9 cellular contexts compared by ENCODE assay signal in genomic region chr3:16300881-16301359, GRCh38. TPM values are rescaled to one million over a fixed set of nuclear protein-coding genes. Genes with fewer than 3 reads are reported as not detected.
DNase-seq lines count a peak whose midpoint lies in the region; ATAC-seq, FAIRE-seq and TF ChIP-seq lines count a peak whose summit lies in the region.
"Had no signal": no experiment of that assay in that cellular context is flagged by ENCODE, and none has a peak within 500 bp of the region (broad histone marks: within the 10 kb centered on the region; RNA-seq: fewer than 3 reads in every experiment).

No MANE protein-coding gene starts in this region.

- ATAC-seq in heart left ventricle = peak in 3 of 4 donors; percentile 28 to 54 (median 35)
- peak; percentile 47 for ATAC-seq in HG03565 (IDR thresholded peaks at IDR 0.05; ENCODE audit: unreplicated experiment)
- ATAC-seq in activated naive CD8-positive, alpha-beta T cell treated with anti-CD3 and anti-CD28 coated beads, Interleukin-2, amount 10 ng/mL, durations not matched to agents 7 days and 5 days (ENCODE audit: low read depth) = peak; percentile 78

- H3K27me3 ChIP-seq in heart left ventricle (no peaks in the 10 kb centered on the region), thyroid gland (no peaks in the 10 kb centered on the region)

- intact Hi-C loops in heart left ventricle (cut with DNase I) (no loop called here), cardiac septum (cut with DNase I) (no loop called here), thyroid gland (cut with DNase I) (no loop called here)

- H3K4me3 Mint-ChIP-seq in activated naive CD8-positive, alpha-beta T cell treated with anti-CD3 and anti-CD28 coated beads, Interleukin-2, amount 10 ng/mL, durations not matched to agents 7 days and 5 days = peak overlapping the region; percentile 92

- TF ChIP-seq CTCF in heart left ventricle (IDR thresholded peaks at IDR 0.05) (no peak), thyroid gland (IDR thresholded peaks at IDR 0.05) (no peak), D721Med (IDR thresholded peaks at IDR 0.05; ENCODE audit: insufficient read depth, missing control alignments) (no peak)

- H3K9me3 ChIP-seq in heart left ventricle (no peaks in the 10 kb centered on the region), thyroid gland (no peaks in the 10 kb centered on the region)
- H3K9me3 ChIP-seq: Caco-2 had no signal

- H3K27me3 Mint-ChIP-seq in activated naive CD8-positive, alpha-beta T cell treated with anti-CD3 and anti-CD28 coated beads, Interleukin-2, amount 10 ng/mL, durations not matched to agents 7 days and 5 days = no peaks in the 10 kb centered on the region

- H3K4me1 ChIP-seq in heart left ventricle (peaks cover 0 to 60% (median 12%) of the 10 kb centered on the region in 12 donors), thyroid gland (peaks cover 52 to 56% of the 10 kb centered on the region in 2 donors)
- H3K4me1 ChIP-seq: Caco-2 had no signal

- H3K4me1 Mint-ChIP-seq in activated naive CD8-positive, alpha-beta T cell treated with anti-CD3 and anti-CD28 coated beads, Interleukin-2, amount 10 ng/mL, durations not matched to agents 7 days and 5 days = peaks cover 81% of the 10 kb centered on the region

- no peak for DNase-seq in heart left ventricle
- DNase-seq in cardiac septum (ENCODE audit: low spot score) = no peak
- no peak for DNase-seq in activated naive CD8-positive, alpha-beta T cell treated with anti-CD3 and anti-CD28 coated beads, Interleukin-2, amount 10 ng/mL, durations not matched to agents 7 days and 5 days
- DNase-seq in thyroid gland = peak in 1 of 2 donors; percentile 31
- DNase-seq in urothelium cell line (ENCODE audit: low spot score) = no peak
- no peak for DNase-seq in D721Med (ENCODE audit: insufficient read length, low spot score)
- DNase-seq in mucosa of gallbladder (ENCODE audit: low spot score) = no peak
- DNase-seq: Caco-2 had no signal

- WGBS in heart left ventricle, 4 donors = 87 to 93% (median 88%) methylated on average over 2 of the region's 2 CpGs
- WGBS in thyroid gland, 2 donors = 44 to 47% methylated on average over 2 of the region's 2 CpGs

- H3K9me3 Mint-ChIP-seq in activated naive CD8-positive, alpha-beta T cell treated with anti-CD3 and anti-CD28 coated beads, Interleukin-2, amount 10 ng/mL, durations not matched to agents 7 days and 5 days = no peaks in the 10 kb centered on the region

- no peak for FAIRE-seq in urothelium cell line (lab: Jason Lieb, UNC)
- no peak for FAIRE-seq in D721Med (lab: Jason Lieb, UNC)

- peak overlapping the region in 1 of 12 donors; percentile 73 for H3K27ac ChIP-seq in heart left ventricle
- H3K27ac ChIP-seq in thyroid gland = peak overlapping the region; percentile 79 to 91 (median 80)

- no peak for TF ChIP-seq POLR2A in heart left ventricle (IDR thresholded peaks at IDR 0.05)
- TF ChIP-seq POLR2A in thyroid gland (IDR thresholded peaks at IDR 0.05) = no peak

- H3K36me3 ChIP-seq in heart left ventricle (peaks cover 0 to 56% (median 33%) of the 10 kb centered on the region in 9 donors), thyroid gland (no peaks in the 10 kb centered on the region)

- H3K27ac Mint-ChIP-seq in activated naive CD8-positive, alpha-beta T cell treated with anti-CD3 and anti-CD28 coated beads, Interleukin-2, amount 10 ng/mL, durations not matched to agents 7 days and 5 days = peak overlapping the region; percentile 92

- POLR2A ChIA-PET in activated naive CD8-positive, alpha-beta T cell treated with anti-CD3 and anti-CD28 coated beads, Interleukin-2, amount 10 ng/mL, durations not matched to agents 7 days and 5 days (lab: Charles Lee) = interaction anchor here (0.6 to 6.4 kb wide), 12 partner anchors 8 to 1202 kb away, joined by 3 to 71 read pairs (median 5); partner anchors contain the start of genes DPH3, OXNAD1 and RBSN

- H3K4me3 ChIP-seq in heart left ventricle (peak overlapping the region in 1 of 12 donors; percentile 16), thyroid gland (replicated peaks in 1 of 3) (no peak overlapping the region)

- H3K36me3 Mint-ChIP-seq in activated naive CD8-positive, alpha-beta T cell treated with anti-CD3 and anti-CD28 coated beads, Interleukin-2, amount 10 ng/mL, durations not matched to agents 7 days and 5 days = peaks cover 73% of the 10 kb centered on the region

RNA-seq across cellular contexts. Expression of gene OXNAD1, which starts 35.9 kb away (rescaled TPM):
- 10 to 100 TPM; 12.8 to 23.6 (median 18.1) TPM for total RNA-seq in heart left ventricle
- polyA plus RNA-seq in heart left ventricle = 10 to 100 TPM in 1 of 2 donors, 1 to 10 TPM in 1; 7.3 to 26.9 TPM
- total RNA-seq in cardiac septum = 15.1 TPM
- 10 to 100 TPM; 76.8 to 77.1 TPM for total RNA-seq in activated naive CD8-positive, alpha-beta T cell treated with anti-CD3 and anti-CD28 coated beads, Interleukin-2, amount 10 ng/mL, durations not matched to agents 7 days and 5 days
- total RNA-seq in thyroid gland = 10 to 100 TPM; 22.3 to 34.0 (median 27.4) TPM
- total RNA-seq in mucosa of gallbladder = 15.3 TPM

RNA-seq across cellular contexts. Expression of gene DPH3, which starts 36.2 kb away (rescaled TPM):
- total RNA-seq in heart left ventricle (10 to 100 TPM; 13.7 to 35.6 (median 20.9) TPM), cardiac septum (23.1 TPM), thyroid gland (10 to 100 TPM; 18.4 to 27.1 (median 19.6) TPM), mucosa of gallbladder (17.3 TPM)
- 10 to 100 TPM in 1 of 2 donors, 1 to 10 TPM in 1; 10.0 to 38.3 TPM for polyA plus RNA-seq in heart left ventricle
- 10 to 100 TPM; 12.1 to 14.9 TPM for total RNA-seq in activated naive CD8-positive, alpha-beta T cell treated with anti-CD3 and anti-CD28 coated beads, Interleukin-2, amount 10 ng/mL, durations not matched to agents 7 days and 5 days
